ENCODE assay signal across 7 cellular contexts in the genomic region with DNA sequence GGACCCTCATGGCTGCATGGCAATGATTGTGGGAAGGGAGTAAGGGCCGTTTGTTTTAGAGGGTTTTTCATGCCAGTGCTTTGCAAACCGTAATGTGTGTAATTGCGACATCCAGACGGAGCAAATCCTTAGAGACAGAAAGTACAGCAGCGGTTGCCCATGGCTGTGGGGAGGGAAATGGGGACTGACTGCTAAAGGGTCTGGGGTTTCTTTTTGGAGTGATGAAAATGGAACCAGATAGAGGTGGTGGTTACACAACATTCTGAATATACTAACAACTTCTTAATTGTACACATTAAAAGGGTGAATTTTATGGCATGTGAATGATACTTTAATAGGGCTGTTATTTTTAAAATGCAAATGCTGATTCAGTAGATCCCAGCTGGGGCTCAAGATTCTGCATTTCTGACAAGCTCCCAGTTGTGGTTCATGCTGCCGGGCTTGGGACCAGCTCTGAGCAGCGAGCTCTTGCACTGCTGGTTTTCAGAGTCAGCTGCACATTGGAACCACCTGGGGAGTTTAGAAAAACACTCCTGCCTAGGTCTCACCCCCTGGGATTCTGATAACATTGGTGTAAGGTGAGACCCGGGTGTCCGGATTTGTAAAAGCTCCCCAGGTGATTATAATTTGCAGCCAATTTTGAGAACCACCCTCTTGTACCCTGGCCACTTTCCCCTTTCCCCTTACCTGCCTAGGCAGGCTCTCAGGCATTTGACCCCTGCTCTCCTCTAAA. TPM values are rescaled to one million over a fixed set of nuclear protein-coding genes. Genes with fewer than 3 reads are reported as not detected.
DNase-seq lines count a peak whose midpoint lies in the region; ATAC-seq, FAIRE-seq and TF ChIP-seq lines count a peak whose summit lies in the region.

No MANE protein-coding gene starts in this region.

- no peak for TF ChIP-seq CTCF in HFFc6 (IDR thresholded peaks at IDR 0.05)

- H3K27ac ChIP-seq in cingulate gyrus (ENCODE audit: low read depth, low read length), result peak overlapping the region; percentile 81
- peak overlapping the region; percentile 78 for H3K27ac ChIP-seq in muscle layer of colon (ENCODE audit: low read depth, low read length)

- H3K9me3 Mint-ChIP-seq in HFFc6, result no peaks in the 10 kb centered on the region; the same call in 1 of the 2 replicates

- no peaks in the 10 kb centered on the region for H3K9me3 ChIP-seq in muscle layer of colon (ENCODE audit: low read length)

- no peak for FAIRE-seq in RCC 7860 (lab: Jason Lieb, UNC)

- H3K36me3 ChIP-seq in muscle layer of colon (ENCODE audit: insufficient read depth, low read length), result no peaks in the 10 kb centered on the region

- H3K9ac ChIP-seq in muscle layer of colon (ENCODE audit: low read length), result peak overlapping the region; percentile 41

- H3K36me3 Mint-ChIP-seq in HFFc6 (ENCODE audit: low read depth), result no peaks in the 10 kb centered on the region

- peaks cover 5% of the 10 kb centered on the region; the same call in 1 of the 2 replicates for H3K27me3 Mint-ChIP-seq in HFFc6 (ENCODE audit: insufficient read depth)

- ATAC-seq in GM18858 (IDR thresholded peaks at IDR 0.05; ENCODE audit: unreplicated experiment) (no peak), left colon (no peak), GM18861 (IDR thresholded peaks at IDR 0.05; ENCODE audit: unreplicated experiment) (no peak)

- H3K4me1 Mint-ChIP-seq in HFFc6 (ENCODE audit: low read depth), result peaks cover 29% of the 10 kb centered on the region

- intact Hi-C loops in left colon (cut with DNase I, micrococcal nuclease), result no loop called here

- peaks cover 7 to 8% of the 10 kb centered on the region in 2 donors for H3K27me3 ChIP-seq in muscle layer of colon (ENCODE audit: control insufficient read depth in 1 of 2, insufficient read depth in 2 of 2, low read length in 2 of 2)

- H3K4me3 Mint-ChIP-seq in HFFc6, result peak overlapping the region; percentile 90

- DNase-seq in HFFc6 (no peak), RCC 7860 (ENCODE audit: low spot score) (peak; percentile 7), left colon (no peak)

- peak overlapping the region; percentile 36 to 39 for H3K4me3 ChIP-seq in muscle layer of colon (ENCODE audit: low read depth in 1 of 2, low read length in 2 of 2)

- H3K4me1 ChIP-seq in muscle layer of colon (ENCODE audit: insufficient read depth, low read length), result peaks cover 11% of the 10 kb centered on the region

- H3K27ac Mint-ChIP-seq in HFFc6, result peak overlapping the region; percentile 91

RNA-seq across cellular contexts. Expression of gene PRPS1, which starts 47.7 kb away (rescaled TPM):
- 10 to 100 TPM; 67.8 to 78.6 (median 73.7) TPM for total RNA-seq in HFFc6 (2021; fragmentation: NEBNext Ultra II Directional; extraction: Animal tissue kit (Norgen Biotek cat#: 25700))
- 1 to 10 TPM; 8.1 to 9.4 TPM for total RNA-seq in left colon

Comparison
In these comparisons a context has a peak if more than half of its experiments do, and no peak if none do; other contexts are left out.
1. RNA of gene PRPS1, which starts 47.7 kb away (total RNA-seq): 67.8 to 78.6 TPM in HFFc6; 8.1 to 9.4 TPM in left colon; every median in the first group is over 4 times any median in the second.